ENCODE assay signal across 26 cellular contexts in the genomic region with DNA sequence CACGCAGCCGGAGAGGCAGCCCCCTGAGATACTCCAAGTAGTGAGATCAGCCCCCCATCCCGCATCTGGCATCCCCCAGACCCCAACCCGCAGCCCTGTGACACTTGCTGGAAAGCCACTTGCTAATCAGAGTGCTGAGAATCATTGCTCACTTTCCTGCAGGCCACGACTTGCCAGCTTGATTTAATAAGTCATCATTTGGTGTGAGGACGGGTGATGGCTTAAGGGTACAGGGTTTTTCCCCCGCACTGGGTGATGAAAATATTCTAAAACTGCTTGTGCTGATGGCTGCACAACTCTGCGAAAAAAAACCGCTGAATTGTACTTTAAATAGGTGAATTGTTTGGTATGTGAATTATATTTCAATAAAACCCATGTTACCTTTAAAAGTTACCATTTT.
"Had no signal": no experiment of that assay in that cellular context is flagged by ENCODE, and none has a peak within 500 bp of the region (broad histone marks: within the 10 kb centered on the region; RNA-seq: fewer than 3 reads in every experiment).

No MANE protein-coding gene starts in this region.

- H3K27ac ChIP-seq: cardiac muscle cell, coronary artery, dorsolateral prefrontal cortex, heart left ventricle, left ventricle myocardium inferior, ovary, skin epidermis, stomach, thyroid gland had no signal

- H3K9me3 Mint-ChIP-seq: activated naive CD4-positive, alpha-beta T cell treated with anti-CD3 and anti-CD28 coated beads, Interleukin-2, amount 50 U/mL, for 24 hours; activated T-cell treated with anti-CD3 and anti-CD28 coated beads, Interleukin-2, amount 50 U/mL, for 4 hours; activated T-helper 17 cell treated with anti-CD3 and anti-CD28 coated beads, Interleukin-2, amount 50 U/mL, for 72 hours; T-helper 2 cell treated with Interferon-gamma antibody and Interleukin-4, amounts not matched to agents 5 μg/mL and 100 μg/mL, for 36 hours had no signal

- H3K27me3 ChIP-seq: cardiac muscle cell, dorsolateral prefrontal cortex, heart left ventricle, ovary, stomach, thyroid gland had no signal

- ATAC-seq: activated T-cell treated with anti-CD3 and anti-CD28 coated beads, Interleukin-2, amount 50 U/mL, for 4 hours; activated T-helper 17 cell treated with anti-CD3 and anti-CD28 coated beads, Interleukin-2, amount 50 U/mL, for 72 hours; heart left ventricle; sciatic nerve had no signal

- H3K27ac Mint-ChIP-seq: activated B cell treated with CpG ODN at 0.5 μM for 24 hours; activated CD4-positive, alpha-beta memory T cell treated with anti-CD3 and anti-CD28 coated beads for 36 hours; activated naive CD4-positive, alpha-beta T cell treated with anti-CD3 and anti-CD28 coated beads, Interleukin-2, amount 50 U/mL, for 24 hours; activated T-helper 17 cell treated with anti-CD3 and anti-CD28 coated beads, Interleukin-2, amount 50 U/mL, for 72 hours; progenitor cell of endocrine pancreas; T-helper 2 cell treated with Interferon-gamma antibody and Interleukin-4, amounts not matched to agents 5 μg/mL and 100 μg/mL, for 36 hours had no signal

- DNase-seq: activated B cell treated with CpG ODN at 0.5 μM for 24 hours; activated CD4-positive, alpha-beta memory T cell treated with anti-CD3 and anti-CD28 coated beads for 36 hours; activated CD4-positive, alpha-beta T cell treated with anti-CD3 and anti-CD28 coated beads for 48 hours; activated T-cell treated with anti-CD3 and anti-CD28 coated beads, Interleukin-2, amount 50 U/mL, for 4 hours; anterior cingulate cortex; dorsolateral prefrontal cortex; effector memory CD4-positive, alpha-beta T cell; foreskin fibroblast; heart left ventricle; hypothalamus; kidney glomerular epithelial cell; left ventricle myocardium inferior; ovary; stimulated activated CD4-positive, alpha-beta T cell treated with anti-CD3 and anti-CD28 coated beads, Interleukin-12 subunit alpha, Interleukin-12 subunit beta, amount 100 ng/mL, for 4 hours; stimulated activated CD4-positive, alpha-beta T cell treated with anti-CD3 and anti-CD28 coated beads, Interleukin-4, amount 100 ng/mL, for 1 hour; stomach; T-helper 1 cell; thyroid gland had no signal

- H3K4me3 Mint-ChIP-seq: activated B cell treated with CpG ODN at 0.5 μM for 24 hours; activated CD4-positive, alpha-beta memory T cell treated with anti-CD3 and anti-CD28 coated beads for 36 hours; activated naive CD4-positive, alpha-beta T cell treated with anti-CD3 and anti-CD28 coated beads, Interleukin-2, amount 50 U/mL, for 24 hours; activated T-cell treated with anti-CD3 and anti-CD28 coated beads, Interleukin-2, amount 50 U/mL, for 4 hours; activated T-helper 17 cell treated with anti-CD3 and anti-CD28 coated beads, Interleukin-2, amount 50 U/mL, for 72 hours; T-helper 2 cell treated with Interferon-gamma antibody and Interleukin-4, amounts not matched to agents 5 μg/mL and 100 μg/mL, for 36 hours had no signal

- H3K27me3 Mint-ChIP-seq: activated B cell treated with CpG ODN at 0.5 μM for 24 hours; activated CD4-positive, alpha-beta memory T cell treated with anti-CD3 and anti-CD28 coated beads for 36 hours; activated naive CD4-positive, alpha-beta T cell treated with anti-CD3 and anti-CD28 coated beads, Interleukin-2, amount 50 U/mL, for 24 hours; activated T-helper 17 cell treated with anti-CD3 and anti-CD28 coated beads, Interleukin-2, amount 50 U/mL, for 72 hours had no signal
